ENCODE assay signal across 1 cellular context in the genomic region with DNA sequence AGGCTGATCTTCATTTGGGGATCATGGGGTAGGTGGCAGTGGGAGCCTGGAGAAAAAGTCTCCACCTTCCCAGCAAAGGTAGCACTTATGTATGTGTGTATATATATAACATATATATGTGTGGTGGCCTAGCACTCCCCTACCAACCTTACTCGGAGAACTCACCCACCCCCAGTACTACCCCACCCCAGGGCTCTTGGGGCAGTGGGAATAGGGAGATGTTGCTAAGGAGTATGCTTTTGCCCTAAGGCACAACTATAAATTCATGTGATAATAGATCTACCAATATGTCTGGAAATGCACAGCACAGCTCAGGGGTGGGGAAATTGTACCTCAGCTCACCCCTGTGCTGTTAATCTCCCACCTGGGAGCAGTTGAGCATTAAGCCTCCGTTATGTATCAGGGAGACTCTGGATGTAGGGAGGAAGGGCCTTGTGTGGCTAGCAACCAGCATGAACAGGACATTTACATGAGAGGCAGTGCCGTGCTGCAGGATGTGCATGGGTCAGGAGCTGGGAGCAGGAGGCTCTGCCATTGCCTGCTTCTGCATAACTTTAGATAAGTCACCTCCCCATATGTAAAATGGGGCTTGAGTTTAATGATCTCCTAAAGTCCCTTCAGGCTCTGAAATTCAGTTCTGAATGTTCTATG.
TF ChIP-seq lines count a peak whose summit lies in the region.

No MANE protein-coding gene starts in this region.

TF ChIP-seq in IMR-90, 13 proteins besides CTCF, POLR2A, EP300 and RAD21 (continued from another document):
- TF ChIP-seq, protein P1, sequence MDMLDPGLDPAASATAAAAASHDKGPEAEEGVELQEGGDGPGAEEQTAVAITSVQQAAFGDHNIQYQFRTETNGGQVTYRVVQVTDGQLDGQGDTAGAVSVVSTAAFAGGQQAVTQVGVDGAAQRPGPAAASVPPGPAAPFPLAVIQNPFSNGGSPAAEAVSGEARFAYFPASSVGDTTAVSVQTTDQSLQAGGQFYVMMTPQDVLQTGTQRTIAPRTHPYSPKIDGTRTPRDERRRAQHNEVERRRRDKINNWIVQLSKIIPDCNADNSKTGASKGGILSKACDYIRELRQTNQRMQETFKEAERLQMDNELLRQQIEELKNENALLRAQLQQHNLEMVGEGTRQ (IDR thresholded peaks at IDR 0.05; ENCODE audit: low read depth, low read length) = no peak
- TF ChIP-seq MXI1 (IDR thresholded peaks at IDR 0.05; ENCODE audit: borderline replicate concordance, low read depth, low read length) = no peak
- TF ChIP-seq RCOR1 (IDR thresholded peaks at IDR 0.05; ENCODE audit: insufficient replicate concordance, low read length) = no peak
- no peak for TF ChIP-seq FOS (IDR thresholded peaks at IDR 0.05; ENCODE audit: low read depth, low read length)
- no peak for TF ChIP-seq CEBPB (IDR thresholded peaks at IDR 0.05; ENCODE audit: low read depth, low read length)
- TF ChIP-seq, protein P2, sequence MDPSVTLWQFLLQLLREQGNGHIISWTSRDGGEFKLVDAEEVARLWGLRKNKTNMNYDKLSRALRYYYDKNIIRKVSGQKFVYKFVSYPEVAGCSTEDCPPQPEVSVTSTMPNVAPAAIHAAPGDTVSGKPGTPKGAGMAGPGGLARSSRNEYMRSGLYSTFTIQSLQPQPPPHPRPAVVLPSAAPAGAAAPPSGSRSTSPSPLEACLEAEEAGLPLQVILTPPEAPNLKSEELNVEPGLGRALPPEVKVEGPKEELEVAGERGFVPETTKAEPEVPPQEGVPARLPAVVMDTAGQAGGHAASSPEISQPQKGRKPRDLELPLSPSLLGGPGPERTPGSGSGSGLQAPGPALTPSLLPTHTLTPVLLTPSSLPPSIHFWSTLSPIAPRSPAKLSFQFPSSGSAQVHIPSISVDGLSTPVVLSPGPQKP (IDR thresholded peaks at IDR 0.05; ENCODE audit: borderline replicate concordance, low read depth, low read length) = no peak
- no peak for TF ChIP-seq CHD1 (IDR thresholded peaks at IDR 0.05; ENCODE audit: low read depth, low read length)
- no peak for TF ChIP-seq MAZ (IDR thresholded peaks at IDR 0.05; ENCODE audit: borderline replicate concordance, low read depth, low read length)
TF ChIP-seq in IMR-90: peak in this region for 0.
